Comparison of ENCODE assay signal across 20 cellular contexts in the genomic region with DNA sequence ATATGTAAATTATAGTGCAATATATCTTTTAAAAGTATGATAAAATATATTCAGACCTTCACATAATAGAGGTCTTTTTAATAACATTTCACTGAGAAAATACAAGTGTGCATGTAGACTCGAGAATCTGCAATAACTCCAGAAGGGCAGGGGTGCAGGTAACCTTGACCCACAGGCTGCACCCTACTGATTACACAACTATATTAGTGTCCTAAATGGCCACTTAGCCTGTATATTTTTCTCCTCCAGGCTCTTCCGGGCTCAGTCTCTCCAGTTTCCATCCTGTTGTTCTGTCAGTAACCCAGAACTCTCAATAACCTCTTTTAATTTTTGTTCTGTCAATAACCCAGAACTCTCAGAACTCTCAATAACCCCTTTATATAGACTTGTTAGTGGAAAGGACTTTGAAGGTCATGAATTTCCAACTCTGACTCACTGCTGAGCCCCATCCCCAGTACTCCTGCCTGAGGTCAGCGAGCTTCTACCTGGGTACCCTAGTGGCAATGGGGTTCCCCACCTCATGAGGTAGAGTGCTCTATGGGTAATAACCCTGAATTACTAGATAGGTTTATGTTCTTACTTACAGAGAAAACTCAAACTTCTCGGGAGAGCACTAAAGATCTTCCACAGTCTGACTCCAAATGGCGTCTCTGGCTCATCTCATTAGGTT. TPM values are rescaled to one million over a fixed set of nuclear protein-coding genes. Genes with fewer than 3 reads are reported as not detected.
A peak's percentile ranks its signal among the peaks of the same experiment; 100 is the strongest.
DNase-seq lines count a peak whose midpoint lies in the region; ATAC-seq, FAIRE-seq and TF ChIP-seq lines count a peak whose summit lies in the region.
"Had no signal": no experiment of that assay in that cellular context is flagged by ENCODE, and none has a peak within 500 bp of the region (broad histone marks: within the 10 kb centered on the region; RNA-seq: fewer than 3 reads in every experiment).

No MANE protein-coding gene starts in this region.

- H3K4me3 Mint-ChIP-seq in stimulated activated naive CD8-positive, alpha-beta T cell treated with anti-CD3 and anti-CD28 coated beads, Interleukin-15, amount 100 ng/mL, for 72 hours: no peak overlapping the region
- no peak overlapping the region for H3K4me3 Mint-ChIP-seq in stimulated activated naive B cell treated with anti-CD40 and anti-IgM and Interleukin-4, amounts not matched to agents 10 μg/mL and 1 μg/mL and 100 μg/mL, for 72 hours
- H3K4me3 Mint-ChIP-seq in activated CD8-positive, alpha-beta memory T cell treated with anti-CD3 and anti-CD28 coated beads, Interleukin-2, amount 10 ng/mL, durations not matched to agents 7 days and 5 days: no peak overlapping the region
- H3K4me3 Mint-ChIP-seq: CD4-positive, alpha-beta memory T cell; HFFc6 had no signal

- intact Hi-C loops in HepG2 (cut with micrococcal nuclease; ENCODE audit: unreplicated experiment): loop anchor here (10.0 kb wide), 1 partner anchor 511 kb away; a partner anchor contains a TSS

- CTCF ChIA-PET in HepG2 (lab: Yijun Ruan, JAX; ENCODE audit: low intra/inter-chr PET ratio, low total read pairs): no interaction called here
- CTCF ChIA-PET in activated CD8-positive, alpha-beta memory T cell treated with anti-CD3 and anti-CD28 coated beads, Interleukin-2, amount 10 ng/mL, durations not matched to agents 7 days and 5 days (lab: Charles Lee): no interaction called here

- TF ChIP-seq EP300 in HepG2 (IDR thresholded peaks at IDR 0.05; ENCODE audit: low read depth in 2 of 2, low read length in 2 of 2): peak in 1 of 2 experiments; percentile 32; a peak in 1 of 4 replicates
- TF ChIP-seq EP300 in HepG2 (CRISPR knock-in tag; IDR thresholded peaks at IDR 0.05; ENCODE audit: borderline replicate concordance): no peak

- no peak for TF ChIP-seq RAD21 in HepG2 (CRISPR knock-in tag; IDR thresholded peaks at IDR 0.05)

- peak; percentile 61 for ATAC-seq in stimulated activated naive CD8-positive, alpha-beta T cell treated with anti-CD3 and anti-CD28 coated beads, Interleukin-15, Interleukin-2, amounts not matched to agents 100 U/mL and 50 U/mL, for 24 hours
- no peak for ATAC-seq in stimulated activated naive CD8-positive, alpha-beta T cell treated with anti-CD3 and anti-CD28 coated beads, Interleukin-15, amount 100 ng/mL, for 72 hours
- peak; percentile 40 for ATAC-seq in HepG2
- ATAC-seq in stimulated activated naive B cell treated with anti-CD40 and anti-IgM and Interleukin-4, amounts not matched to agents 10 μg/mL and 1 μg/mL and 100 μg/mL, for 72 hours (replicated peaks): peak; percentile 51 to 57
- ATAC-seq in activated CD8-positive, alpha-beta memory T cell treated with anti-CD3 and anti-CD28 coated beads, Interleukin-2, amount 10 ng/mL, durations not matched to agents 7 days and 5 days: no peak
- no peak for ATAC-seq in HG03196 (IDR thresholded peaks at IDR 0.05; ENCODE audit: unreplicated experiment)

- BruUV-seq in HepG2 (replicated peaks; lab: Mats Ljungman, UMichigan): no TSS peak

- H3K36me3 ChIP-seq in HepG2 (replicated peaks in 1 of 2; ENCODE audit: control insufficient read depth in 1 of 2, insufficient read depth in 2 of 2, low read length in 2 of 2): no peaks in the 10 kb centered on the region
- H3K36me3 ChIP-seq: HAP-1 had no signal

- no peak for TF ChIP-seq CTCF in HepG2 (CRISPR knock-in tag; IDR thresholded peaks at IDR 0.05)

- no peak for TF ChIP-seq POLR2A in HepG2 (IDR thresholded peaks at IDR 0.05; ENCODE audit: insufficient read depth in 1 of 2, low read depth in 2 of 2, low read length in 2 of 2)

- peak overlapping the region; percentile 19; the same call in 1 of the 2 replicates for H3K4me2 ChIP-seq in HepG2 (ENCODE audit: low read depth, low read length)

- no peak overlapping the region for H3K27ac Mint-ChIP-seq in stimulated activated naive CD8-positive, alpha-beta T cell treated with anti-CD3 and anti-CD28 coated beads, Interleukin-15, amount 100 ng/mL, for 72 hours
- H3K27ac Mint-ChIP-seq in stimulated activated naive B cell treated with anti-CD40 and anti-IgM and Interleukin-4, amounts not matched to agents 10 μg/mL and 1 μg/mL and 100 μg/mL, for 72 hours: no peak overlapping the region
- no peak overlapping the region for H3K27ac Mint-ChIP-seq in activated CD8-positive, alpha-beta memory T cell treated with anti-CD3 and anti-CD28 coated beads, Interleukin-2, amount 10 ng/mL, durations not matched to agents 7 days and 5 days
- H3K27ac Mint-ChIP-seq: CD4-positive, alpha-beta memory T cell; HFFc6 had no signal

- DNase-seq in stimulated activated naive CD8-positive, alpha-beta T cell treated with anti-CD3 and anti-CD28 coated beads, Interleukin-15, Interleukin-2, amounts not matched to agents 100 U/mL and 50 U/mL, for 24 hours: no peak
- no peak for DNase-seq in stimulated activated naive CD8-positive, alpha-beta T cell treated with anti-CD3 and anti-CD28 coated beads, Interleukin-15, amount 100 ng/mL, for 72 hours
- DNase-seq in HepG2 (ENCODE audit: low spot score): peak; percentile 64
- DNase-seq in stimulated activated naive B cell treated with anti-CD40 and anti-IgM and Interleukin-4, amounts not matched to agents 10 μg/mL and 1 μg/mL and 100 μg/mL, for 72 hours: no peak
- DNase-seq in activated CD8-positive, alpha-beta memory T cell treated with anti-CD3 and anti-CD28 coated beads, Interleukin-2, amount 10 ng/mL, durations not matched to agents 7 days and 5 days: no peak
- DNase-seq: C1 segment of cervical spinal cord; CD4-positive, alpha-beta memory T cell; COR-L47; DMS153; DND-41; GOT3; HFFc6 had no signal

- H3K9me3 Mint-ChIP-seq in stimulated activated naive CD8-positive, alpha-beta T cell treated with anti-CD3 and anti-CD28 coated beads, Interleukin-15, amount 100 ng/mL, for 72 hours: no peaks in the 10 kb centered on the region
- peaks cover 0 to under 1% of the 10 kb centered on the region in 2 donors for H3K9me3 Mint-ChIP-seq in stimulated activated naive B cell treated with anti-CD40 and anti-IgM and Interleukin-4, amounts not matched to agents 10 μg/mL and 1 μg/mL and 100 μg/mL, for 72 hours
- H3K9me3 Mint-ChIP-seq in activated CD8-positive, alpha-beta memory T cell treated with anti-CD3 and anti-CD28 coated beads, Interleukin-2, amount 10 ng/mL, durations not matched to agents 7 days and 5 days (ENCODE audit: low read depth): no peaks in the 10 kb centered on the region
- H3K9me3 Mint-ChIP-seq: CD4-positive, alpha-beta memory T cell had no signal

- no peaks in the 10 kb centered on the region for H3K9me3 ChIP-seq in HepG2 (ENCODE audit: low read length)
- H3K9me3 ChIP-seq: HAP-1 had no signal

- no peaks in the 10 kb centered on the region for H4K20me1 ChIP-seq in HepG2 (ENCODE audit: insufficient read depth, low read length)

- H2AFZ ChIP-seq in HepG2 (ENCODE audit: low read length): no peak overlapping the region

- no peaks in the 10 kb centered on the region for H3K36me3 Mint-ChIP-seq in stimulated activated naive B cell treated with anti-CD40 and anti-IgM and Interleukin-4, amounts not matched to agents 10 μg/mL and 1 μg/mL and 100 μg/mL, for 72 hours
- no peaks in the 10 kb centered on the region for H3K36me3 Mint-ChIP-seq in activated CD8-positive, alpha-beta memory T cell treated with anti-CD3 and anti-CD28 coated beads, Interleukin-2, amount 10 ng/mL, durations not matched to agents 7 days and 5 days
- H3K36me3 Mint-ChIP-seq: CD4-positive, alpha-beta memory T cell had no signal

- peaks cover 77% of the 10 kb centered on the region for H3K4me1 ChIP-seq in HepG2 (ENCODE audit: insufficient read depth, low read length)
- H3K4me1 ChIP-seq: HAP-1 had no signal

- 45% methylated on average over 5 of the region's 5 CpGs for WGBS in HepG2 (ENCODE audit: low lambda C conversion rate)

- H3K27me3 Mint-ChIP-seq in stimulated activated naive CD8-positive, alpha-beta T cell treated with anti-CD3 and anti-CD28 coated beads, Interleukin-15, amount 100 ng/mL, for 72 hours: peaks cover 2% of the 10 kb centered on the region
- no peaks in the 10 kb centered on the region for H3K27me3 Mint-ChIP-seq in stimulated activated naive B cell treated with anti-CD40 and anti-IgM and Interleukin-4, amounts not matched to agents 10 μg/mL and 1 μg/mL and 100 μg/mL, for 72 hours
- no peaks in the 10 kb centered on the region for H3K27me3 Mint-ChIP-seq in activated CD8-positive, alpha-beta memory T cell treated with anti-CD3 and anti-CD28 coated beads, Interleukin-2, amount 10 ng/mL, durations not matched to agents 7 days and 5 days
- H3K27me3 Mint-ChIP-seq: CD4-positive, alpha-beta memory T cell had no signal

- no peaks in the 10 kb centered on the region for H3K27me3 ChIP-seq in HepG2 (ENCODE audit: control insufficient read depth in 1 of 2, insufficient read depth in 2 of 2, low read length in 2 of 2)

- peak overlapping the region; percentile 10 for H3K27ac ChIP-seq in HepG2 (ENCODE audit: extremely low read length, insufficient read depth, low read length)

- FAIRE-seq in HepG2 (lab: Jason Lieb, UNC): no peak
- FAIRE-seq: G401.6, GM12892, H54 had no signal

- H3K4me1 Mint-ChIP-seq in stimulated activated naive CD8-positive, alpha-beta T cell treated with anti-CD3 and anti-CD28 coated beads, Interleukin-15, amount 100 ng/mL, for 72 hours: no peaks in the 10 kb centered on the region
- H3K4me1 Mint-ChIP-seq in stimulated activated naive B cell treated with anti-CD40 and anti-IgM and Interleukin-4, amounts not matched to agents 10 μg/mL and 1 μg/mL and 100 μg/mL, for 72 hours: peaks cover 5 to 7% of the 10 kb centered on the region in 2 donors
- no peaks in the 10 kb centered on the region for H3K4me1 Mint-ChIP-seq in activated CD8-positive, alpha-beta memory T cell treated with anti-CD3 and anti-CD28 coated beads, Interleukin-2, amount 10 ng/mL, durations not matched to agents 7 days and 5 days
- H3K4me1 Mint-ChIP-seq: CD4-positive, alpha-beta memory T cell had no signal

- no peak overlapping the region for H3K4me3 ChIP-seq in HepG2 (replicated peaks in 1 of 3; ENCODE audit: insufficient read depth in 1 of 3, low read depth in 2 of 3, low read length in 3 of 3)
- H3K4me3 ChIP-seq: HAP-1 had no signal

- in situ Hi-C loops in HepG2 (cut with HindIII; ENCODE audit: extremely low pct_ligation_motif_present, low pct_unique_long_range_greater_than_20kb): no loop called here

- H3K79me2 ChIP-seq in HepG2 (ENCODE audit: insufficient read depth, low read length): no peaks in the 10 kb centered on the region

- POLR2A ChIA-PET in HepG2 (lab: Yijun Ruan, JAX): no interaction called here

- no peak overlapping the region for H3K9ac ChIP-seq in HepG2 (ENCODE audit: insufficient read depth, low read depth, low read length)

RNA-seq across cellular contexts. Expression of a gene that starts 8.4 kb away (rescaled TPM):
- total RNA-seq in HepG2 (2016; rRNA removed; fragmentation: Illumina TruSeq; extraction: Trizol): 42.2 and 91.3 TPM in 2 replicates
- total RNA-seq in HepG2 (2016; cell fraction: cytosol; rRNA removed; fragmentation: Illumina TruSeq; extraction: Trizol; ENCODE audit: low read depth): 32.4 and 39.4 TPM in 2 replicates
- total RNA-seq in HepG2 (2016; cell fraction: insoluble cytoplasmic fraction; rRNA removed; fragmentation: Illumina TruSeq; extraction: Trizol): 43.7 and 93.2 TPM in 2 replicates
- 21.6 and 22.8 TPM in 2 replicates for total RNA-seq in HepG2 (2016; cell fraction: membrane; rRNA removed; fragmentation: Illumina TruSeq; extraction: Trizol)
- 86.3 and 86.4 TPM in 2 replicates for total RNA-seq in HepG2 (2016; cell fraction: nucleus; rRNA removed; fragmentation: Illumina TruSeq; extraction: Trizol)
- polyA plus RNA-seq in HepG2 (2011; rRNA removed): 496 and 510 TPM in 2 replicates
- polyA plus RNA-seq in HepG2 (2011; cell fraction: cytosol; rRNA removed): 553 and 814 TPM in 2 replicates
- 104 and 171 TPM in 2 replicates for polyA plus RNA-seq in HepG2 (2011; cell fraction: nucleus; rRNA removed)
- polyA plus RNA-seq in HepG2 (2012): 275 and 517 TPM in 2 replicates
- 43.9 and 49.7 TPM in 2 replicates for polyA plus RNA-seq in HepG2 (2016; cell fraction: cytosol; fragmentation: Illumina TruSeq; extraction: Trizol; ENCODE audit: low read depth)
- 60.6 and 70.2 TPM in 2 replicates for polyA plus RNA-seq in HepG2 (2016; cell fraction: insoluble cytoplasmic fraction; fragmentation: Illumina TruSeq; extraction: Trizol; ENCODE audit: low read depth)
- 22.7 and 27.7 TPM in 2 replicates for polyA plus RNA-seq in HepG2 (2016; cell fraction: membrane; fragmentation: Illumina TruSeq; extraction: Trizol; ENCODE audit: low read depth)
- polyA plus RNA-seq in HepG2 (2016; cell fraction: nucleus; fragmentation: Illumina TruSeq; extraction: Trizol; ENCODE audit: insufficient read depth, low read depth): 195 and 215 TPM in 2 replicates
- polyA minus RNA-seq in HepG2 (2011; rRNA and poly(A)+ RNA removed; ENCODE audit: low replicate concordance): 563 TPM in 1 of 2 replicates, not detected in the other
- 185 and 329 TPM in 2 replicates for polyA minus RNA-seq in HepG2 (2011; cell fraction: cytosol; rRNA and poly(A)+ RNA removed)
- 160 and 198 TPM in 2 replicates for polyA minus RNA-seq in HepG2 (2011; cell fraction: nucleus; rRNA and poly(A)+ RNA removed)
- not detected for total RNA-seq in activated CD8-positive, alpha-beta memory T cell treated with anti-CD3 and anti-CD28 coated beads, Interleukin-2, amount 10 ng/mL, durations not matched to agents 7 days and 5 days
- total RNA-seq: A172; A673; CD4-positive, alpha-beta memory T cell; HFFc6 had no signal
- polyA plus RNA-seq: BJ; CD4-positive, alpha-beta memory T cell had no signal

Comparison
In these comparisons a context has a peak if more than half of its experiments do, and no peak if none do; other contexts are left out.
1. ATAC-seq: peak in stimulated activated naive CD8-positive, alpha-beta T cell treated with anti-CD3 and anti-CD28 coated beads, Interleukin-15, Interleukin-2, amounts not matched to agents 100 U/mL and 50 U/mL, for 24 hours (single experiment), HepG2 (single experiment) and stimulated activated naive B cell treated with anti-CD40 and anti-IgM and Interleukin-4, amounts not matched to agents 10 μg/mL and 1 μg/mL and 100 μg/mL, for 72 hours (2 of 2); none in stimulated activated naive CD8-positive, alpha-beta T cell treated with anti-CD3 and anti-CD28 coated beads, Interleukin-15, amount 100 ng/mL, for 72 hours (single experiment), activated CD8-positive, alpha-beta memory T cell treated with anti-CD3 and anti-CD28 coated beads, Interleukin-2, amount 10 ng/mL, durations not matched to agents 7 days and 5 days (single experiment) and HG03196 (single experiment).
2. RNA of a gene that starts 8.4 kb away (total RNA-seq): 21.6 to 93.2 TPM in HepG2; not detected in activated CD8-positive, alpha-beta memory T cell treated with anti-CD3 and anti-CD28 coated beads, Interleukin-2, amount 10 ng/mL, durations not matched to agents 7 days and 5 days; every median in the first group is over 10 times any median in the second.